Comparison of ENCODE assay signal across 17 cellular contexts in the genomic region with DNA sequence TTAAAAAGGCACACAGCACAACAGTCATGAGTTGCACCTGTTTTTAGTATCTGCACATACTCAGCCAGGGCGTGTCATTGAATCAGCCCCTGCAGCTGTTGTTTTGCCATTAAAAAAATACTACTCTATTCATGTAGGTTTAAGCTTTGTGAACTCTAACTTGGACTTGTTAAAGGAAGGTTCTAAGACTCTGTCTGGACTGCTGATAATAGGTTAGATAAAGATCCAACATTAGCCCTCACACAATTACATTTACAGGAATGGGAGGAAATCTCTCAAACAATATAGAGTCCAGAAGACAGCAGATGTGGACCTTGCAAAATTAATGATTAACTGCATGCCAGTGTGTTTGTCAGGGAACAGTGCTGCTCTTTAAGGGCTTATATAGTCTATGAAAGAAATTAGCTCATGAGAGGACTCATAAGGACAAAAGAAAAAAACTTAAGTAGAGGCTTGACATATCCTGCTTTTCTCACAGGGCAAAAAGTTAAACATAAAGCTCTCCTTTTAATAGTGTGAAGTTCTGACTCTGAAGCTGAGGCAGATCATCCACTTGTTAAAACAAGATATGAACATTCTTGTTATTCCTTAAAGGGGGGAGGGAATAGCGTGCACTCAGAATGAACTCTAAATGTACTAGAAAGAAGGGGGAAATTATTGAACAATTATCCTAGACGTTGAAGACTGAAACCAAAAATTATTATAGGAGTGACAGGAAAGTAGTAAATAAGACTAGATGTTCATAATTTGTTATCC.
DNase-seq lines count a peak whose midpoint lies in the region; ATAC-seq, FAIRE-seq and TF ChIP-seq lines count a peak whose summit lies in the region.
"Had no signal": no experiment of that assay in that cellular context is flagged by ENCODE, and none has a peak within 500 bp of the region (broad histone marks: within the 10 kb centered on the region; RNA-seq: fewer than 3 reads in every experiment).

No MANE protein-coding gene starts in this region.

- no peaks in the 10 kb centered on the region for H3K36me3 ChIP-seq in breast epithelium
- H3K36me3 ChIP-seq in colonic mucosa: no peaks in the 10 kb centered on the region
- H3K36me3 ChIP-seq in liver (ENCODE audit: control insufficient read depth in 4 of 4, insufficient read depth in 3 of 4, low read depth in 1 of 4, low read length in 3 of 4): no peaks in the 10 kb centered on the region
- H3K36me3 ChIP-seq: gastroesophageal sphincter, upper lobe of left lung had no signal

- ATAC-seq in stimulated activated naive CD8-positive, alpha-beta T cell treated with anti-CD3 and anti-CD28 coated beads, Interleukin-15, Interleukin-2, amounts not matched to agents 100 U/mL and 50 U/mL, for 24 hours: no peak
- ATAC-seq: activated CD8-positive, alpha-beta T cell treated with anti-CD3 and anti-CD28 coated beads for 36 hours; HCT116; T-helper 17 cell had no signal

- peaks cover 27% of the 10 kb centered on the region for H3K4me1 Mint-ChIP-seq in MCF 10A (ENCODE audit: insufficient read depth, unreplicated experiment)
- H3K4me1 Mint-ChIP-seq: activated naive CD4-positive, alpha-beta T cell treated with anti-CD3 and anti-CD28 coated beads, Interleukin-2, amount 50 U/mL, for 24 hours; T-helper 17 cell had no signal

- no TSS peak for BruUV-seq in MCF 10A (replicated peaks; lab: Mats Ljungman, UMichigan)

- H3K27ac Mint-ChIP-seq in MCF 10A (ENCODE audit: low read depth, unreplicated experiment): peak overlapping the region; percentile 85
- H3K27ac Mint-ChIP-seq: activated CD8-positive, alpha-beta T cell treated with anti-CD3 and anti-CD28 coated beads for 36 hours; T-helper 17 cell had no signal

- intact Hi-C loops in MCF 10A (cut with micrococcal nuclease): no loop called here
- intact Hi-C loops in breast epithelium (cut with DNase I; ENCODE audit: low total_unique reads): no loop called here
- intact Hi-C loops in colonic mucosa (cut with DNase I): no loop called here

- TF ChIP-seq POLR2A in breast epithelium (IDR thresholded peaks at IDR 0.05): no peak

- no peak overlapping the region for H3K27ac ChIP-seq in breast epithelium
- H3K27ac ChIP-seq in colonic mucosa: peak overlapping the region; percentile 81
- no peak overlapping the region for H3K27ac ChIP-seq in liver (ENCODE audit: low read depth in 1 of 2, low read length in 2 of 2)
- H3K27ac ChIP-seq: skin epidermis, upper lobe of left lung had no signal

- DNase-seq in MCF 10A (ENCODE audit: unreplicated experiment) (peak; percentile 6), breast epithelium (ENCODE audit: low spot score in 2 of 2) (no peak), colonic mucosa (peak; percentile 44), superior temporal gyrus (ENCODE audit: extremely low spot score) (peak; percentile 13), urothelium cell line (ENCODE audit: low spot score) (no peak)
- DNase-seq in stimulated activated naive CD8-positive, alpha-beta T cell treated with anti-CD3 and anti-CD28 coated beads, Interleukin-15, Interleukin-2, amounts not matched to agents 100 U/mL and 50 U/mL, for 24 hours: no peak
- DNase-seq in NK-92 treated with Interleukin-12 subunit alpha and Interleukin-12 subunit beta, amount 100 ng/mL, for 24 hours (lab: John Stamatoyannopoulos, UW): no peak
- DNase-seq: activated CD8-positive, alpha-beta T cell treated with anti-CD3 and anti-CD28 coated beads for 36 hours; IMR-90; NCI-H1436 treated with DMSO at 0.1 percent for 48 hours; T-helper 17 cell; upper lobe of left lung had no signal

- H3K4me3 ChIP-seq in breast epithelium: no peak overlapping the region
- no peak overlapping the region for H3K4me3 ChIP-seq in colonic mucosa
- H3K4me3 ChIP-seq in liver (ENCODE audit: low read depth in 1 of 3, low read length in 3 of 3): no peak overlapping the region
- H3K4me3 ChIP-seq: gastroesophageal sphincter, skin epidermis, upper lobe of left lung had no signal

- H3K9me3 Mint-ChIP-seq in MCF 10A (ENCODE audit: unreplicated experiment): no peaks in the 10 kb centered on the region
- H3K9me3 Mint-ChIP-seq: activated CD8-positive, alpha-beta T cell treated with anti-CD3 and anti-CD28 coated beads for 36 hours had no signal

- no peaks in the 10 kb centered on the region for H3K4me1 ChIP-seq in breast epithelium
- no peaks in the 10 kb centered on the region for H3K4me1 ChIP-seq in colonic mucosa
- H3K4me1 ChIP-seq in liver (ENCODE audit: control insufficient read depth in 4 of 4, insufficient read depth in 4 of 4, low read length in 3 of 4): no peaks in the 10 kb centered on the region

- WGBS in liver: 39% methylated on average over 3 of the region's 3 CpGs

- CTCF ChIA-PET in MCF 10A (lab: Yijun Ruan, JAX): interaction anchor here (0.6 to 1.0 kb wide), 2 partner anchors 9 to 14 kb away, joined by 3 read pairs; no protein-coding TSS in a partner anchor

- no peaks in the 10 kb centered on the region for H3K36me3 Mint-ChIP-seq in MCF 10A (ENCODE audit: insufficient read depth, unreplicated experiment)
- H3K36me3 Mint-ChIP-seq: activated naive CD4-positive, alpha-beta T cell treated with anti-CD3 and anti-CD28 coated beads, Interleukin-2, amount 50 U/mL, for 24 hours had no signal

- TF ChIP-seq RAD21 in liver (IDR thresholded peaks at IDR 0.05): no peak

- TF ChIP-seq CTCF in MCF 10A (IDR thresholded peaks at IDR 0.05; ENCODE audit: unreplicated experiment) (no peak), breast epithelium (IDR thresholded peaks at IDR 0.05) (no peak), colonic mucosa (IDR thresholded peaks at IDR 0.05) (no peak), liver (IDR thresholded peaks at IDR 0.05; ENCODE audit: low read depth, low read length, missing input control) (no peak)

- POLR2A ChIA-PET in MCF 10A (lab: Yijun Ruan, JAX): interaction anchor here (0.9 to 1.4 kb wide), 2 partner anchors 26 to 617 kb away, joined by 3 read pairs; no protein-coding TSS in a partner anchor

- FAIRE-seq in urothelium cell line (lab: Jason Lieb, UNC): no peak

- peak overlapping the region in 1 of 2 donors; percentile 6 for H3K9ac ChIP-seq in colonic mucosa (ENCODE audit: low read depth in 2 of 2, low read length in 2 of 2)
- H3K9ac ChIP-seq in liver (ENCODE audit: low read depth in 1 of 2, low read length in 2 of 2): no peak overlapping the region

- no peaks in the 10 kb centered on the region for H3K27me3 Mint-ChIP-seq in MCF 10A (ENCODE audit: insufficient read depth, unreplicated experiment)
- H3K27me3 Mint-ChIP-seq: activated CD8-positive, alpha-beta T cell treated with anti-CD3 and anti-CD28 coated beads for 36 hours; T-helper 17 cell had no signal

- H3K4me3 Mint-ChIP-seq in MCF 10A (ENCODE audit: unreplicated experiment): no peak overlapping the region
- H3K4me3 Mint-ChIP-seq: activated CD8-positive, alpha-beta T cell treated with anti-CD3 and anti-CD28 coated beads for 36 hours; activated naive CD4-positive, alpha-beta T cell treated with anti-CD3 and anti-CD28 coated beads, Interleukin-2, amount 50 U/mL, for 24 hours; T-helper 17 cell had no signal

- H3K9me3 ChIP-seq in breast epithelium (no peaks in the 10 kb centered on the region), colonic mucosa (no peaks in the 10 kb centered on the region), liver (ENCODE audit: control insufficient read depth in 4 of 4, low read length in 3 of 4) (no peaks in the 10 kb centered on the region)
- H3K9me3 ChIP-seq: gastroesophageal sphincter, upper lobe of left lung had no signal

- H3K27me3 ChIP-seq in breast epithelium (no peaks in the 10 kb centered on the region), colonic mucosa (no peaks in the 10 kb centered on the region), liver (ENCODE audit: control insufficient read depth in 4 of 4, insufficient read depth in 4 of 4, low read length in 3 of 4) (no peaks in the 10 kb centered on the region)
- H3K27me3 ChIP-seq: gastroesophageal sphincter, upper lobe of left lung had no signal

TF ChIP-seq in liver, 16 proteins besides CTCF, POLR2A, EP300 and RAD21:
- TF ChIP-seq JUND (IDR thresholded peaks at IDR 0.05): no peak
- peak; percentile 17 for TF ChIP-seq SP1 (IDR thresholded peaks at IDR 0.05)
- TF ChIP-seq EGR1 (IDR thresholded peaks at IDR 0.05; ENCODE audit: low read depth in 2 of 2): no peak

Comparison
In these comparisons a context has a peak if more than half of its experiments do, and no peak if none do; other contexts are left out.
1. DNase-seq: peak in MCF 10A (single experiment), colonic mucosa (single experiment) and superior temporal gyrus (single experiment); none in breast epithelium (0 of 2), stimulated activated naive CD8-positive, alpha-beta T cell treated with anti-CD3 and anti-CD28 coated beads, Interleukin-15, Interleukin-2, amounts not matched to agents 100 U/mL and 50 U/mL, for 24 hours (single experiment), NK-92 treated with Interleukin-12 subunit alpha and Interleukin-12 subunit beta, amount 100 ng/mL, for 24 hours (single experiment) and urothelium cell line (single experiment).